1 cellular context compared by ENCODE assay signal in the genomic region with DNA sequence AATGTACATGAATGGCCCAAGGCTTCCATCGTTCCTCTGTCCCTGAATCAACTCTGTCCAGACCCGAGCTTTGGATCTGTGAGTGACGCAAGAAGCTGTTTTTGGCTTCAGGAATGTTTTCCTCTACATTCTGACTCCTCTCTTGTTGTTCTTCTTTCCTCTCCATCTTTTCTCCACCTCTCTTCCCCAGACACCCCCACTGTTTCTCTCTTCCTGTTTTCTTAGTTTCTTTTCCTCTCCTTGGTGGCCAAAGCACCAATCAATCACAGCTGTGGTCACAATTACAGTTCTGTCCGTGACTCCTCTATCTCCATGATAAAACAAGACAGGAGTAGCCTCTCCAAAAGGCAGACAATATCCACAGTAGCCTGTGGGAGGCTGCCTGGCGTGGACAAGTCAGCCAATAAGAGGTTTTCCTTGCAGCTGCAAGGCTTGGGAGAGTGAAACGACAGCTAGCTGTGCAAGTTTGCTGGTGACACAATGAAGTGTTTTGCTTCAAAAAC.
TF ChIP-seq lines count a peak whose summit lies in the region.

No MANE protein-coding gene starts in this region.

TF ChIP-seq in HepG2, 621 proteins besides CTCF, POLR2A, EP300 and RAD21 (continued from another document and continues in another):
- TF ChIP-seq, protein P1, sequence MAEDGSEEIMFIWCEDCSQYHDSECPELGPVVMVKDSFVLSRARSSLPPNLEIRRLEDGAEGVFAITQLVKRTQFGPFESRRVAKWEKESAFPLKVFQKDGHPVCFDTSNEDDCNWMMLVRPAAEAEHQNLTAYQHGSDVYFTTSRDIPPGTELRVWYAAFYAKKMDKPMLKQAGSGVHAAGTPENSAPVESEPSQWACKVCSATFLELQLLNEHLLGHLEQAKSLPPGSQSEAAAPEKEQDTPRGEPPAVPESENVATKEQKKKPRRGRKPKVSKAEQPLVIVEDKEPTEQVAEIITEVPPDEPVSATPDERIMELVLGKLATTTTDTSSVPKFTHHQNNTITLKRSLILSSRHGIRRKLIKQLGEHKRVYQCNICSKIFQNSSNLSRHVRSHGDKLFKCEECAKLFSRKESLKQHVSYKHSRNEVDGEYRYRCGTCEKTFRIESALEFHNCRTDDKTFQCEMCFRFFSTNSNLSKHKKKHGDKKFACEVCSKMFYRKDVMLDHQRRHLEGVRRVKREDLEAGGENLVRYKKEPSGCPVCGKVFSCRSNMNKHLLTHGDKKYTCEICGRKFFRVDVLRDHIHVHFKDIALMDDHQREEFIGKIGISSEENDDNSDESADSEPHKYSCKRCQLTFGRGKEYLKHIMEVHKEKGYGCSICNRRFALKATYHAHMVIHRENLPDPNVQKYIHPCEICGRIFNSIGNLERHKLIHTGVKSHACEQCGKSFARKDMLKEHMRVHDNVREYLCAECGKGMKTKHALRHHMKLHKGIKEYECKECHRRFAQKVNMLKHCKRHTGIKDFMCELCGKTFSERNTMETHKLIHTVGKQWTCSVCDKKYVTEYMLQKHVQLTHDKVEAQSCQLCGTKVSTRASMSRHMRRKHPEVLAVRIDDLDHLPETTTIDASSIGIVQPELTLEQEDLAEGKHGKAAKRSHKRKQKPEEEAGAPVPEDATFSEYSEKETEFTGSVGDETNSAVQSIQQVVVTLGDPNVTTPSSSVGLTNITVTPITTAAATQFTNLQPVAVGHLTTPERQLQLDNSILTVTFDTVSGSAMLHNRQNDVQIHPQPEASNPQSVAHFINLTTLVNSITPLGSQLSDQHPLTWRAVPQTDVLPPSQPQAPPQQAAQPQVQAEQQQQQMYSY (CRISPR knock-in tag; IDR thresholded peaks at IDR 0.05), result no peak
- TF ChIP-seq, protein P2, sequence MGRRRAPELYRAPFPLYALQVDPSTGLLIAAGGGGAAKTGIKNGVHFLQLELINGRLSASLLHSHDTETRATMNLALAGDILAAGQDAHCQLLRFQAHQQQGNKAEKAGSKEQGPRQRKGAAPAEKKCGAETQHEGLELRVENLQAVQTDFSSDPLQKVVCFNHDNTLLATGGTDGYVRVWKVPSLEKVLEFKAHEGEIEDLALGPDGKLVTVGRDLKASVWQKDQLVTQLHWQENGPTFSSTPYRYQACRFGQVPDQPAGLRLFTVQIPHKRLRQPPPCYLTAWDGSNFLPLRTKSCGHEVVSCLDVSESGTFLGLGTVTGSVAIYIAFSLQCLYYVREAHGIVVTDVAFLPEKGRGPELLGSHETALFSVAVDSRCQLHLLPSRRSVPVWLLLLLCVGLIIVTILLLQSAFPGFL (CRISPR knock-in tag; IDR thresholded peaks at IDR 0.05), result no peak
- TF ChIP-seq ZMYM3 (CRISPR knock-in tag; IDR thresholded peaks at IDR 0.05) (peak; percentile 43; the same call in 1 of the 2 replicates), KDM5B (CRISPR knock-in tag; IDR thresholded peaks at IDR 0.05; ENCODE audit: borderline replicate concordance) (no peak), SP4 (CRISPR knock-in tag; IDR thresholded peaks at IDR 0.05) (no peak), FOXK2 (IDR thresholded peaks at IDR 0.05) (peak; percentile 71; the same call in 1 of the 2 replicates), ZNF432 (CRISPR knock-in tag; IDR thresholded peaks at IDR 0.05; ENCODE audit: borderline replicate concordance) (no peak), KDM3A (CRISPR knock-in tag; IDR thresholded peaks at IDR 0.05; ENCODE audit: low read depth) (no peak), PITX1 (CRISPR knock-in tag; IDR thresholded peaks at IDR 0.05) (0 out of 2 replicates have a peak, but pooled peaks have one; percentile 63), ZZZ3 (CRISPR knock-in tag; IDR thresholded peaks at IDR 0.05; ENCODE audit: borderline replicate concordance) (no peak), ZNF33A (CRISPR knock-in tag; IDR thresholded peaks at IDR 0.05; ENCODE audit: borderline replicate concordance) (no peak), ZSCAN25 (CRISPR knock-in tag; IDR thresholded peaks at IDR 0.05) (no peak), MAFG (CRISPR knock-in tag; IDR thresholded peaks at IDR 0.05) (no peak), AKAP8 (CRISPR knock-in tag; IDR thresholded peaks at IDR 0.05) (no peak), HNRNPLL (IDR thresholded peaks at IDR 0.05; ENCODE audit: low read depth, low read length, poor library complexity, severe bottlenecking) (no peak), NFIC (IDR thresholded peaks at IDR 0.05; ENCODE audit: low read length) (peak; percentile 81), HDAC6 (IDR thresholded peaks at IDR 0.05; ENCODE audit: low read depth, low read length) (no peak), CHD4 (IDR thresholded peaks at IDR 0.05; ENCODE audit: borderline replicate concordance, low read length) (no peak), ESRRA (CRISPR knock-in tag; IDR thresholded peaks at IDR 0.05; ENCODE audit: low read depth) (no peak; the same call in 1 of the 2 replicates)
- TF ChIP-seq, protein P3, sequence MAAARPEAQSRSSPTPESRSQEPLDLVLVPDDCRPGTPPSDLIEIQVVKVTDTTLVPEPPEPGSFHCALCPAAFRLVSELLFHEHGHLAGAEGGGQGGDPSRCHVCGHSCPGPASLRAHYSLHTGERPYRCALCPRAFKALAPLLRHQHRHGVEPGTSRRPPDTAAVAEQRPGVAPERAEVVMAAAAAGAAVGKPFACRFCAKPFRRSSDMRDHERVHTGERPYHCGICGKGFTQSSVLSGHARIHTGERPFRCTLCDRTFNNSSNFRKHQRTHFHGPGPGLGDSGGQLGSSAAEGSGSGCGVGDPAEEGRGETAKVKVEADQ (CRISPR knock-in tag; IDR thresholded peaks at IDR 0.05; ENCODE audit: borderline replicate concordance), result no peak
- TF ChIP-seq, protein P4, sequence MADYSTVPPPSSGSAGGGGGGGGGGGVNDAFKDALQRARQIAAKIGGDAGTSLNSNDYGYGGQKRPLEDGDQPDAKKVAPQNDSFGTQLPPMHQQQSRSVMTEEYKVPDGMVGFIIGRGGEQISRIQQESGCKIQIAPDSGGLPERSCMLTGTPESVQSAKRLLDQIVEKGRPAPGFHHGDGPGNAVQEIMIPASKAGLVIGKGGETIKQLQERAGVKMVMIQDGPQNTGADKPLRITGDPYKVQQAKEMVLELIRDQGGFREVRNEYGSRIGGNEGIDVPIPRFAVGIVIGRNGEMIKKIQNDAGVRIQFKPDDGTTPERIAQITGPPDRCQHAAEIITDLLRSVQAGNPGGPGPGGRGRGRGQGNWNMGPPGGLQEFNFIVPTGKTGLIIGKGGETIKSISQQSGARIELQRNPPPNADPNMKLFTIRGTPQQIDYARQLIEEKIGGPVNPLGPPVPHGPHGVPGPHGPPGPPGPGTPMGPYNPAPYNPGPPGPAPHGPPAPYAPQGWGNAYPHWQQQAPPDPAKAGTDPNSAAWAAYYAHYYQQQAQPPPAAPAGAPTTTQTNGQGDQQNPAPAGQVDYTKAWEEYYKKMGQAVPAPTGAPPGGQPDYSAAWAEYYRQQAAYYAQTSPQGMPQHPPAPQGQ (CRISPR knock-in tag; IDR thresholded peaks at IDR 0.05; ENCODE audit: borderline replicate concordance), result no peak
- TF ChIP-seq, protein P5, sequence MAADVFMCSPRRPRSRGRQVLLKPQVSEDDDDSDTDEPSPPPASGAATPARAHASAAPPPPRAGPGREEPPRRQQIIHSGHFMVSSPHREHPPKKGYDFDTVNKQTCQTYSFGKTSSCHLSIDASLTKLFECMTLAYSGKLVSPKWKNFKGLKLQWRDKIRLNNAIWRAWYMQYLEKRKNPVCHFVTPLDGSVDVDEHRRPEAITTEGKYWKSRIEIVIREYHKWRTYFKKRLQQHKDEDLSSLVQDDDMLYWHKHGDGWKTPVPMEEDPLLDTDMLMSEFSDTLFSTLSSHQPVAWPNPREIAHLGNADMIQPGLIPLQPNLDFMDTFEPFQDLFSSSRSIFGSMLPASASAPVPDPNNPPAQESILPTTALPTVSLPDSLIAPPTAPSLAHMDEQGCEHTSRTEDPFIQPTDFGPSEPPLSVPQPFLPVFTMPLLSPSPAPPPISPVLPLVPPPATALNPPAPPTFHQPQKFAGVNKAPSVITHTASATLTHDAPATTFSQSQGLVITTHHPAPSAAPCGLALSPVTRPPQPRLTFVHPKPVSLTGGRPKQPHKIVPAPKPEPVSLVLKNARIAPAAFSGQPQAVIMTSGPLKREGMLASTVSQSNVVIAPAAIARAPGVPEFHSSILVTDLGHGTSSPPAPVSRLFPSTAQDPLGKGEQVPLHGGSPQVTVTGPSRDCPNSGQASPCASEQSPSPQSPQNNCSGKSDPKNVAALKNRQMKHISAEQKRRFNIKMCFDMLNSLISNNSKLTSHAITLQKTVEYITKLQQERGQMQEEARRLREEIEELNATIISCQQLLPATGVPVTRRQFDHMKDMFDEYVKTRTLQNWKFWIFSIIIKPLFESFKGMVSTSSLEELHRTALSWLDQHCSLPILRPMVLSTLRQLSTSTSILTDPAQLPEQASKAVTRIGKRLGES (CRISPR knock-in tag; IDR thresholded peaks at IDR 0.05; ENCODE audit: borderline replicate concordance), result no peak
- TF ChIP-seq, protein P6, sequence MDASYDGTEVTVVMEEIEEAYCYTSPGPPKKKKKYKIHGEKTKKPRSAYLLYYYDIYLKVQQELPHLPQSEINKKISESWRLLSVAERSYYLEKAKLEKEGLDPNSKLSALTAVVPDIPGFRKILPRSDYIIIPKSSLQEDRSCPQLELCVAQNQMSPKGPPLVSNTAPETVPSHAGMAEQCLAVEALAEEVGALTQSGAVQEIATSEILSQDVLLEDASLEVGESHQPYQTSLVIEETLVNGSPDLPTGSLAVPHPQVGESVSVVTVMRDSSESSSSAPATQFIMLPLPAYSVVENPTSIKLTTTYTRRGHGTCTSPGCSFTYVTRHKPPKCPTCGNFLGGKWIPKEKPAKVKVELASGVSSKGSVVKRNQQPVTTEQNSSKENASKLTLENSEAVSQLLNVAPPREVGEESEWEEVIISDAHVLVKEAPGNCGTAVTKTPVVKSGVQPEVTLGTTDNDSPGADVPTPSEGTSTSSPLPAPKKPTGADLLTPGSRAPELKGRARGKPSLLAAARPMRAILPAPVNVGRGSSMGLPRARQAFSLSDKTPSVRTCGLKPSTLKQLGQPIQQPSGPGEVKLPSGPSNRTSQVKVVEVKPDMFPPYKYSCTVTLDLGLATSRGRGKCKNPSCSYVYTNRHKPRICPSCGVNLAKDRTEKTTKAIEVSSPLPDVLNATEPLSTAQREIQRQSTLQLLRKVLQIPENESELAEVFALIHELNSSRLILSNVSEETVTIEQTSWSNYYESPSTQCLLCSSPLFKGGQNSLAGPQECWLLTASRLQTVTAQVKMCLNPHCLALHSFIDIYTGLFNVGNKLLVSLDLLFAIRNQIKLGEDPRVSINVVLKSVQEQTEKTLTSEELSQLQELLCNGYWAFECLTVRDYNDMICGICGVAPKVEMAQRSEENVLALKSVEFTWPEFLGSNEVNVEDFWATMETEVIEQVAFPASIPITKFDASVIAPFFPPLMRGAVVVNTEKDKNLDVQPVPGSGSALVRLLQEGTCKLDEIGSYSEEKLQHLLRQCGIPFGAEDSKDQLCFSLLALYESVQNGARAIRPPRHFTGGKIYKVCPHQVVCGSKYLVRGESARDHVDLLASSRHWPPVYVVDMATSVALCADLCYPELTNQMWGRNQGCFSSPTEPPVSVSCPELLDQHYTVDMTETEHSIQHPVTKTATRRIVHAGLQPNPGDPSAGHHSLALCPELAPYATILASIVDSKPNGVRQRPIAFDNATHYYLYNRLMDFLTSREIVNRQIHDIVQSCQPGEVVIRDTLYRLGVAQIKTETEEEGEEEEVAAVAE (CRISPR knock-in tag; IDR thresholded peaks at IDR 0.05; ENCODE audit: borderline replicate concordance), result no peak
- TF ChIP-seq, protein P7, sequence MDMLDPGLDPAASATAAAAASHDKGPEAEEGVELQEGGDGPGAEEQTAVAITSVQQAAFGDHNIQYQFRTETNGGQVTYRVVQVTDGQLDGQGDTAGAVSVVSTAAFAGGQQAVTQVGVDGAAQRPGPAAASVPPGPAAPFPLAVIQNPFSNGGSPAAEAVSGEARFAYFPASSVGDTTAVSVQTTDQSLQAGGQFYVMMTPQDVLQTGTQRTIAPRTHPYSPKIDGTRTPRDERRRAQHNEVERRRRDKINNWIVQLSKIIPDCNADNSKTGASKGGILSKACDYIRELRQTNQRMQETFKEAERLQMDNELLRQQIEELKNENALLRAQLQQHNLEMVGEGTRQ (IDR thresholded peaks at IDR 0.05; ENCODE audit: low read depth, low read length), result no peak
- TF ChIP-seq, protein P7 (CRISPR knock-in tag; IDR thresholded peaks at IDR 0.05; ENCODE audit: borderline replicate concordance), result no peak
- TF ChIP-seq, protein P8, sequence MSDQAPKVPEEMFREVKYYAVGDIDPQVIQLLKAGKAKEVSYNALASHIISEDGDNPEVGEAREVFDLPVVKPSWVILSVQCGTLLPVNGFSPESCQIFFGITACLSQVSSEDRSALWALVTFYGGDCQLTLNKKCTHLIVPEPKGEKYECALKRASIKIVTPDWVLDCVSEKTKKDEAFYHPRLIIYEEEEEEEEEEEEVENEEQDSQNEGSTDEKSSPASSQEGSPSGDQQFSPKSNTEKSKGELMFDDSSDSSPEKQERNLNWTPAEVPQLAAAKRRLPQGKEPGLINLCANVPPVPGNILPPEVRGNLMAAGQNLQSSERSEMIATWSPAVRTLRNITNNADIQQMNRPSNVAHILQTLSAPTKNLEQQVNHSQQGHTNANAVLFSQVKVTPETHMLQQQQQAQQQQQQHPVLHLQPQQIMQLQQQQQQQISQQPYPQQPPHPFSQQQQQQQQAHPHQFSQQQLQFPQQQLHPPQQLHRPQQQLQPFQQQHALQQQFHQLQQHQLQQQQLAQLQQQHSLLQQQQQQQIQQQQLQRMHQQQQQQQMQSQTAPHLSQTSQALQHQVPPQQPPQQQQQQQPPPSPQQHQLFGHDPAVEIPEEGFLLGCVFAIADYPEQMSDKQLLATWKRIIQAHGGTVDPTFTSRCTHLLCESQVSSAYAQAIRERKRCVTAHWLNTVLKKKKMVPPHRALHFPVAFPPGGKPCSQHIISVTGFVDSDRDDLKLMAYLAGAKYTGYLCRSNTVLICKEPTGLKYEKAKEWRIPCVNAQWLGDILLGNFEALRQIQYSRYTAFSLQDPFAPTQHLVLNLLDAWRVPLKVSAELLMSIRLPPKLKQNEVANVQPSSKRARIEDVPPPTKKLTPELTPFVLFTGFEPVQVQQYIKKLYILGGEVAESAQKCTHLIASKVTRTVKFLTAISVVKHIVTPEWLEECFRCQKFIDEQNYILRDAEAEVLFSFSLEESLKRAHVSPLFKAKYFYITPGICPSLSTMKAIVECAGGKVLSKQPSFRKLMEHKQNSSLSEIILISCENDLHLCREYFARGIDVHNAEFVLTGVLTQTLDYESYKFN (CRISPR knock-in tag; conservative IDR thresholded peaks at IDR 0.05), result peak; percentile 63
- TF ChIP-seq, protein P9, sequence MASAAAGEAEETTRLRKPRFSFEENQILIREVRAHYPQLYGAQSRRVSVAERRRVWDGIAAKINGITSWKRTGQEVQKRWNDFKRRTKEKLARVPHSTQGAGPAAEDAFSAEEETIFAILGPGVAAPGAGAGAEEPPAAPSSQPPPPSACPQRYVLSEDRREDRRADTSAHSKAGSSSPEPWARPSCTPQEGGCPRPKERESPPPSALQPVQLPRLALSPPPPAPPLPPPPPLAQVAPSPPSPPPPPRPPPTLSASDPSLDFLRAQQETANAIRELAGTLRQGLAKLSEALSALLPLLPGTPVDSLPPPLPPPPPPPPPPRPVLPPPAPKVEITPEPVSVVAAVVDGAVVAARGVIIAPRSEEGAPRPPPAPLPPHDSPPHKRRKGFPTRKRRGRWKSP (CRISPR knock-in tag; IDR thresholded peaks at IDR 0.05), result no peak
- TF ChIP-seq, protein P10, sequence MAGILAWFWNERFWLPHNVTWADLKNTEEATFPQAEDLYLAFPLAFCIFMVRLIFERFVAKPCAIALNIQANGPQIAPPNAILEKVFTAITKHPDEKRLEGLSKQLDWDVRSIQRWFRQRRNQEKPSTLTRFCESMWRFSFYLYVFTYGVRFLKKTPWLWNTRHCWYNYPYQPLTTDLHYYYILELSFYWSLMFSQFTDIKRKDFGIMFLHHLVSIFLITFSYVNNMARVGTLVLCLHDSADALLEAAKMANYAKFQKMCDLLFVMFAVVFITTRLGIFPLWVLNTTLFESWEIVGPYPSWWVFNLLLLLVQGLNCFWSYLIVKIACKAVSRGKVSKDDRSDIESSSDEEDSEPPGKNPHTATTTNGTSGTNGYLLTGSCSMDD (CRISPR knock-in tag; IDR thresholded peaks at IDR 0.05), result no peak
